ENCODE assay signal across 17 cellular contexts in genomic region chr6:117555262-117555849, GRCh38. TPM values are rescaled to one million over a fixed set of nuclear protein-coding genes. Genes with fewer than 3 reads are reported as not detected.
DNase-seq lines count a peak whose midpoint lies in the region; ATAC-seq and TF ChIP-seq lines count a peak whose summit lies in the region.
"Had no signal": no experiment of that assay in that cellular context is flagged by ENCODE, and none has a peak within 500 bp of the region (broad histone marks: within the 10 kb centered on the region; RNA-seq: fewer than 3 reads in every experiment).

No MANE protein-coding gene starts in this region.

- no peak overlapping the region for H3K27ac ChIP-seq in breast epithelium
- H3K27ac ChIP-seq in RWPE2 (ENCODE audit: poor library complexity, severe bottlenecking) = peak overlapping the region; percentile 95
- H3K27ac ChIP-seq: gastrocnemius medialis, neutrophil, upper lobe of left lung had no signal

- POLR2A ChIA-PET in MCF 10A (lab: Yijun Ruan, JAX) = interaction anchor here (0.6 to 4.1 kb wide), 2 partner anchors 9 to 106 kb away, joined by 4 to 31 read pairs; no protein-coding TSS in a partner anchor

- TF ChIP-seq CTCF in MCF 10A (IDR thresholded peaks at IDR 0.05; ENCODE audit: unreplicated experiment) (no peak), breast epithelium (IDR thresholded peaks at IDR 0.05) (no peak), RWPE2 (IDR thresholded peaks at IDR 0.05; ENCODE audit: poor library complexity, severe bottlenecking) (no peak), omental fat pad (IDR thresholded peaks at IDR 0.05) (no peak)

- peak; percentile 20 for DNase-seq in MCF 10A (ENCODE audit: unreplicated experiment)
- DNase-seq in breast epithelium (ENCODE audit: low spot score in 2 of 2) = no peak
- DNase-seq in RWPE2 (ENCODE audit: low spot score) = no peak
- DNase-seq in kidney tubule cell (ENCODE audit: low spot score) = peak; percentile 21
- no peak for DNase-seq in omental fat pad (ENCODE audit: low spot score)
- DNase-seq: DMS79, gastrocnemius medialis, upper lobe of left lung had no signal

- no peak for TF ChIP-seq POLR2A in breast epithelium (IDR thresholded peaks at IDR 0.05)

- H3K27me3 Mint-ChIP-seq in MCF 10A (ENCODE audit: insufficient read depth, unreplicated experiment) = no peaks in the 10 kb centered on the region
- H3K27me3 Mint-ChIP-seq: CD4-positive, alpha-beta T cell; stimulated activated naive CD8-positive, alpha-beta T cell treated with anti-CD3 and anti-CD28 coated beads, Interleukin-15, Interleukin-2, amounts not matched to agents 100 ng/mL and 50 ng/mL, for 24 hours had no signal

- H3K4me3 ChIP-seq in breast epithelium (no peak overlapping the region), RWPE2 (ENCODE audit: severe bottlenecking) (no peak overlapping the region)
- H3K4me3 ChIP-seq: gastrocnemius medialis, upper lobe of left lung had no signal

- peak overlapping the region; percentile 60 for H3K27ac Mint-ChIP-seq in MCF 10A (ENCODE audit: low read depth, unreplicated experiment)
- H3K27ac Mint-ChIP-seq: activated naive CD4-positive, alpha-beta T cell treated with anti-CD3 and anti-CD28 coated beads, Interleukin-2, amount 10 ng/mL, durations not matched to agents 7 days and 5 days; brain; CD4-positive, alpha-beta T cell; dendritic cell treated with granulocyte-macrophage colony-stimulating factor and Interleukin-4, amounts not matched to agents 40 ng/mL and 50 ng/mL, for 4 days; stimulated activated naive CD8-positive, alpha-beta T cell treated with anti-CD3 and anti-CD28 coated beads, Interleukin-15, Interleukin-2, amounts not matched to agents 100 ng/mL and 50 ng/mL, for 24 hours had no signal

- H3K36me3 Mint-ChIP-seq in MCF 10A (ENCODE audit: insufficient read depth, unreplicated experiment) = peaks cover 29% of the 10 kb centered on the region
- H3K36me3 Mint-ChIP-seq: brain had no signal

- H3K9me3 ChIP-seq in breast epithelium (no peaks in the 10 kb centered on the region), RWPE2 (ENCODE audit: severe bottlenecking) (no peaks in the 10 kb centered on the region)
- H3K9me3 ChIP-seq: gastrocnemius medialis, neutrophil, upper lobe of left lung had no signal

- no peak overlapping the region for H3K4me3 Mint-ChIP-seq in MCF 10A (ENCODE audit: unreplicated experiment)
- H3K4me3 Mint-ChIP-seq: activated naive CD4-positive, alpha-beta T cell treated with anti-CD3 and anti-CD28 coated beads, Interleukin-2, amount 10 ng/mL, durations not matched to agents 7 days and 5 days; brain; CD4-positive, alpha-beta T cell; dendritic cell treated with granulocyte-macrophage colony-stimulating factor and Interleukin-4, amounts not matched to agents 40 ng/mL and 50 ng/mL, for 4 days; stimulated activated naive CD8-positive, alpha-beta T cell treated with anti-CD3 and anti-CD28 coated beads, Interleukin-15, Interleukin-2, amounts not matched to agents 100 ng/mL and 50 ng/mL, for 24 hours had no signal

- peaks cover 18% of the 10 kb centered on the region for H3K4me1 Mint-ChIP-seq in MCF 10A (ENCODE audit: insufficient read depth, unreplicated experiment)
- H3K4me1 Mint-ChIP-seq: brain had no signal

- CTCF ChIA-PET in MCF 10A (lab: Yijun Ruan, JAX) = interaction anchor here (0.6 to 7.1 kb wide), 30 partner anchors 9 to 983 kb away, joined by 3 to 84 read pairs (median 5); partner anchors contain the start of gene ROS1

- H3K36me3 ChIP-seq in breast epithelium = no peaks in the 10 kb centered on the region
- peaks cover 31% of the 10 kb centered on the region for H3K36me3 ChIP-seq in RWPE2 (ENCODE audit: low read depth)
- H3K36me3 ChIP-seq: gastrocnemius medialis, neutrophil had no signal

- H3K9me3 Mint-ChIP-seq in MCF 10A (ENCODE audit: unreplicated experiment) = no peaks in the 10 kb centered on the region
- H3K9me3 Mint-ChIP-seq: activated naive CD4-positive, alpha-beta T cell treated with anti-CD3 and anti-CD28 coated beads, Interleukin-2, amount 10 ng/mL, durations not matched to agents 7 days and 5 days; brain; CD4-positive, alpha-beta T cell; dendritic cell treated with granulocyte-macrophage colony-stimulating factor and Interleukin-4, amounts not matched to agents 40 ng/mL and 50 ng/mL, for 4 days; stimulated activated naive CD8-positive, alpha-beta T cell treated with anti-CD3 and anti-CD28 coated beads, Interleukin-15, Interleukin-2, amounts not matched to agents 100 ng/mL and 50 ng/mL, for 24 hours had no signal

- BruUV-seq in MCF 10A (replicated peaks; lab: Mats Ljungman, UMichigan) = no TSS peak

- H3K27me3 ChIP-seq in breast epithelium = no peaks in the 10 kb centered on the region
- H3K27me3 ChIP-seq in RWPE2 (ENCODE audit: insufficient read depth, poor library complexity, severe bottlenecking) = no peaks in the 10 kb centered on the region
- H3K27me3 ChIP-seq: gastrocnemius medialis, upper lobe of left lung had no signal

- no peaks in the 10 kb centered on the region for H3K4me1 ChIP-seq in breast epithelium
- peaks cover 30% of the 10 kb centered on the region for H3K4me1 ChIP-seq in RWPE2 (ENCODE audit: insufficient read depth, poor library complexity, severe bottlenecking)

- ATAC-seq in RWPE2 (ENCODE audit: low read depth) (peak; percentile 38; the same call in 2 of the 3 replicates), GM18498 (IDR thresholded peaks at IDR 0.05; ENCODE audit: unreplicated experiment) (no peak), omental fat pad (ENCODE audit: low FRiP score) (no peak), GM21786 (IDR thresholded peaks at IDR 0.05; ENCODE audit: unreplicated experiment) (no peak), HG02981 (IDR thresholded peaks at IDR 0.05; ENCODE audit: unreplicated experiment) (no peak)

- intact Hi-C loops in MCF 10A (cut with micrococcal nuclease) (loop anchor here (5.0 kb wide), 1 partner anchor 47 kb away; the partner anchor contains the start of gene GOPC), breast epithelium (cut with DNase I; ENCODE audit: low total_unique reads) (loop anchor here (10.0 kb wide), 1 partner anchor 201 kb away; no protein-coding TSS in a partner anchor)

RNA-seq across cellular contexts. Expression of gene GOPC, which starts 47.0 kb away (rescaled TPM):
- 53.2 and 55.7 TPM in 2 replicates for total RNA-seq in MCF 10A (2022)
- 10 to 100 TPM; 25.6 to 36.6 (median 29.5) TPM for total RNA-seq in breast epithelium
- 10 to 100 TPM; 15.0 to 25.7 (median 17.0) TPM for total RNA-seq in omental fat pad

Comparison
In these comparisons a context has a peak if more than half of its experiments do, and no peak if none do; other contexts are left out.
1. DNase-seq: peak in MCF 10A (single experiment) and kidney tubule cell (single experiment); none in breast epithelium (0 of 2), RWPE2 (single experiment) and omental fat pad (single experiment).